8 cellular contexts compared by ENCODE assay signal in the genomic region with DNA sequence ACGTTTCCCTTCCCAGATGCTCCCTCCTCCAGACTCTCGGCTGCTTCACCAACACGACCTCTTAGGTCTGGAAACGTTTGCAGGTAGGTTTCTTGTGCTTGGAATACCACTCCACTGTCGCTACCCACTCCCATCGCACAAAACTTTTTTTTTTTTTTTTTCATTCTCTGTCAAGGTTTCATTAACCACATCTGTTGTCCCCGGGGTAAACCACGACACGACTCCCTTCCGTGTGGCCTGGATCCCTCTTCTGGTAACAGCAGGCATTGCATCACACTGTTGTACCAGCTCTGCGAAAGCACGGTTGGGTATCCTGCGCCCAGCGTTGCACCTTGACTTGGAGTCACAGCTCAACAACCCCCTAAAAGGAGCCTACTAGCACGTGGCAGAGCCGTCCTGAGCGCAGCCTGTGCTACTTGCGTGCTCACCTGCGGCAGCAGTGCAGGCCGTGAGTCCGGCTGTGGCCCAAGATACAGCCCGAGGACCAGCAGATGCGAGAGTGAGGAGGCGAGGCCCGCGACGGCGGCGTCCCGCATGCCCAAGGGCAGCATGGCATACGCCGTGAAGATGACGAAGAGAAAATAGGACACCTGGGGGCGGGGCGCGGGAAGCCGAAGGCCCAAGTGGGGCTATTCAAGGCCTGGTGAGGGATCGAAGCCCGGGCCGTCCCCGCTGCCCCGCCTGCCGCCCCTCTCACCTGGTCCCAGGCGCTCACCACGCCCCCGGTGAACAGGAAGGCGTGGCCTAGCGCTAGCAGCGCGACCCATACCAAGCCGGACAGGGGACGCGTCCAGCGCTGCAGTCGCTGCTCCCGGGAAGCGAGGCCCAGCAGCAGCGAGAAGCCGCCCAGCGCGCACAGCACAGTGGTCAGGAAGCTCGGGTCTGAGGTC. TPM values are rescaled to one million over a fixed set of nuclear protein-coding genes. Genes with fewer than 3 reads are reported as not detected.
DNase-seq lines count a peak whose midpoint lies in the region; ATAC-seq, FAIRE-seq and TF ChIP-seq lines count a peak whose summit lies in the region.

No MANE protein-coding gene starts in this region.

- peaks cover 5% of the 10 kb centered on the region for H3K4me1 ChIP-seq in ovary (ENCODE audit: insufficient read depth)
- H3K4me1 ChIP-seq in tibial artery, result peaks cover 0 to 35% (median 27%) of the 10 kb centered on the region in 4 donors

- TF ChIP-seq CTCF in ovary (IDR thresholded peaks at IDR 0.05), result peak; percentile 28 to 65 (median 63)
- peak; percentile 70 to 79 for TF ChIP-seq CTCF in tibial artery (IDR thresholded peaks at IDR 0.05)

- intact Hi-C loops in ovary (cut with DNase I) (loop anchor here (2.0 to 5.0 kb wide), 3 partner anchors 100 to 105 kb away; no protein-coding TSS in a partner anchor), tibial artery (cut with DNase I; ENCODE audit: low total_unique reads) (loop anchor here (2.0 kb wide), 1 partner anchor 98 kb away; no protein-coding TSS in a partner anchor)

- TF ChIP-seq EP300 in ovary (IDR thresholded peaks at IDR 0.05), result no peak

- no peak for TF ChIP-seq POLR2A in ovary (IDR thresholded peaks at IDR 0.05)

- H3K27ac ChIP-seq in ovary, result no peak overlapping the region
- no peak overlapping the region for H3K27ac ChIP-seq in tibial artery

- peak; percentile 85 for DNase-seq in DMS79 (lab: John Stamatoyannopoulos, UW)
- peak; percentile 95 for DNase-seq in HuH-7.5 (ENCODE audit: low spot score)
- peak; percentile 23 for DNase-seq in RKO (ENCODE audit: low spot score)
- DNase-seq in activated effector memory CD4-positive, alpha-beta T cell treated with anti-CD3 and anti-CD28 coated beads, Interleukin-2, amount 50 U/mL, for 16 hours, result peak; percentile 92
- DNase-seq in frontal cortex (ENCODE audit: low spot score in 2 of 2), result peak; percentile 83 to 89
- peak; percentile 50 to 69 (median 66) for DNase-seq in ovary
- peak; percentile 72 to 82 for DNase-seq in tibial artery

- ATAC-seq in GM21528 (IDR thresholded peaks at IDR 0.05; ENCODE audit: low FRiP score, unreplicated experiment), result peak; percentile 69

- 24 to 31% (median 28%) methylated on average over 61 to 62 of the region's 62 CpGs for WGBS in ovary, 3 donors

- no peak for FAIRE-seq in frontal cortex (lab: Jason Lieb, UNC)

- H3K4me3 ChIP-seq in ovary (peak overlapping the region; percentile 20), tibial artery (peak overlapping the region; percentile 12 to 26)

- H3K27me3 ChIP-seq in ovary (no peaks in the 10 kb centered on the region), tibial artery (peaks cover 6 to 48% of the 10 kb centered on the region in 2 donors)

- no peaks in the 10 kb centered on the region for H3K36me3 ChIP-seq in ovary
- H3K36me3 ChIP-seq in tibial artery, result no peaks in the 10 kb centered on the region

- H3K9me3 ChIP-seq in ovary (no peaks in the 10 kb centered on the region), tibial artery (no peaks in the 10 kb centered on the region)

RNA-seq across cellular contexts. Expression of a gene that starts 2.5 kb away (rescaled TPM):
- total RNA-seq in frontal cortex (0.82 TPM), ovary (10 to 100 TPM in 5 of 7 donors, 1 to 10 TPM in 2; 7.8 to 33.3 (median 11.3) TPM)
- polyA plus RNA-seq in ovary, result 10 to 100 TPM; 15.0 to 19.7 TPM

RNA-seq across cellular contexts. Expression of a gene that starts 7.5 kb away (rescaled TPM):
- total RNA-seq in frontal cortex (under 0.01 TPM), ovary (1 to 10 TPM in 5 of 7 donors, under 1 TPM in 2; 0.61 to 3.2 (median 1.1) TPM)
- polyA plus RNA-seq in ovary, result 1 to 10 TPM; 1.5 to 2.8 TPM

RNA-seq across cellular contexts. Expression of a gene that starts 21.0 kb away (rescaled TPM):
- total RNA-seq in frontal cortex (1.2 TPM), ovary (1 to 10 TPM; 4.4 to 9.4 (median 7.7) TPM)
- 1 to 10 TPM; 2.9 to 7.1 TPM for polyA plus RNA-seq in ovary

RNA-seq across cellular contexts. Expression of a gene that starts 22.4 kb away (rescaled TPM):
- total RNA-seq in frontal cortex (1.6 TPM), ovary (10 to 100 TPM in 1 of 7 donors, 1 to 10 TPM in 6; 4.5 to 10.1 (median 5.5) TPM)
- polyA plus RNA-seq in ovary, result 1 to 10 TPM in 1 of 2 donors, under 1 TPM in 1; 0.85 to 1.8 TPM

RNA-seq across cellular contexts. Expression of a gene that starts 24.6 kb away (rescaled TPM):
- 2.0 TPM for total RNA-seq in frontal cortex
- 10 to 100 TPM; 13.8 to 38.4 (median 22.6) TPM for total RNA-seq in ovary
- 10 to 100 TPM; 17.1 to 29.0 TPM for polyA plus RNA-seq in ovary

Comparison
In these comparisons a context has a peak if more than half of its experiments do, and no peak if none do; other contexts are left out.
1. DNase-seq: peak in every context shown above with its lines; median percentile 95 in HuH-7.5; 92 in activated effector memory CD4-positive, alpha-beta T cell treated with anti-CD3 and anti-CD28 coated beads, Interleukin-2, amount 50 U/mL, for 16 hours; 86 in frontal cortex; 85 in DMS79; 77 in tibial artery; 66 in ovary; 23 in RKO.